9 cellular contexts compared by ENCODE assay signal in the genomic region with DNA sequence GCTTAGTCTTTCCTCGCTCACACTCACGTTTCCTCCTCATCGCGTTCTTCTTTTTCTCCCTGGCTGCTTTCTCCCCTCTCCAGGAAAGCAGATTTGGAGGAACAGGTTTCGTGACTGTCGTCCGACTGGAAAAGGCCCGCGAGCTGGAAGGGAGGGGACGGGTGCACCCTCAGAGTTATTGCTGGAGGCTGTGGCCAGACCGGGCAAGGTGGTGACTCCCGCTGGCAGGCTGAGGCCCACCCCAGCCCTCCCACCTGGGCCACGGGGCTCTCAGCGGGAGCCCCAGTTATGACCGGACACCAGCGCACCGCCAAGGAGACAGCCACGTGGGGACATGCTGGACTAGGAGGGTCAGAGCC. TPM values are rescaled to one million over a fixed set of nuclear protein-coding genes. Genes with fewer than 3 reads are reported as not detected.
A peak's percentile ranks its signal among the peaks of the same experiment; 100 is the strongest.
DNase-seq lines count a peak whose midpoint lies in the region; ATAC-seq and TF ChIP-seq lines count a peak whose summit lies in the region.
"Not testable (repeated sequence)": the region's sequence is repeated elsewhere in the genome, so short reads cannot be mapped to it uniquely, and the experiment has no call there.
"Had no signal": no experiment of that assay in that cellular context is flagged by ENCODE, and none has a peak within 500 bp of the region (broad histone marks: within the 10 kb centered on the region; RNA-seq: fewer than 3 reads in every experiment).

No MANE protein-coding gene starts in this region.

- H4K20me1 ChIP-seq in fibroblast of lung (ENCODE audit: control insufficient read depth, extremely low read depth, insufficient read depth, low read length); osteoblast (ENCODE audit: insufficient read depth, low read length): not testable (repeated sequence)

- H3K4me3 ChIP-seq in CD4-positive, alpha-beta memory T cell (ENCODE audit: low read length in 2 of 2), result peak overlapping the region in 1 of 2 donors; percentile 45
- peak overlapping the region; percentile 40 for H3K4me3 ChIP-seq in HL-60 (replicated peaks; ENCODE audit: insufficient read depth, low read length)
- peak overlapping the region; percentile 69 for H3K4me3 ChIP-seq in brain microvascular endothelial cell (ENCODE audit: low read depth, low read length)
- peak overlapping the region; percentile 35 to 61 (median 54) for H3K4me3 ChIP-seq in fibroblast of lung (replicated peaks in 1 of 4; ENCODE audit: control extremely low read depth in 1 of 4, insufficient read depth in 1 of 4, low read depth in 3 of 4, low read length in 4 of 4)
- H3K4me3 ChIP-seq in left lung, result peak overlapping the region; percentile 51
- peak overlapping the region; percentile 72 for H3K4me3 ChIP-seq in osteoblast (ENCODE audit: insufficient read depth, low read length)

- POLR2A ChIA-PET in CD4-positive, alpha-beta memory T cell (lab: Charles Lee; ENCODE audit: partially characterized antibody); activated CD4-positive, alpha-beta T cell treated with anti-CD3 and anti-CD28 coated beads, Interleukin-2, amount 10 ng/mL, durations not matched to agents 7 days and 5 days (lab: Charles Lee): not testable (repeated sequence)

- H3K27me3 ChIP-seq in CD4-positive, alpha-beta memory T cell (ENCODE audit: insufficient read depth, low read length), result peaks cover 10% of the 10 kb centered on the region
- H3K27me3 ChIP-seq in HL-60 (ENCODE audit: insufficient read depth, poor library complexity, severe bottlenecking) (peaks cover 13% of the 10 kb centered on the region), fibroblast of lung (ENCODE audit: control insufficient read depth, insufficient read depth, low read length) (peaks cover 13% of the 10 kb centered on the region), left lung (peaks cover 8 to 66% of the 10 kb centered on the region in 2 donors), osteoblast (ENCODE audit: insufficient read depth, low read length) (peaks cover 32% of the 10 kb centered on the region)
- not testable (repeated sequence) for H3K27me3 ChIP-seq in brain microvascular endothelial cell (replicated peaks)

- H3K4me3 Mint-ChIP-seq in CD4-positive, alpha-beta memory T cell, result peak overlapping the region; percentile 17 to 85 (median 76)
- H3K4me3 Mint-ChIP-seq in activated CD4-positive, alpha-beta T cell treated with anti-CD3 and anti-CD28 coated beads, Interleukin-2, amount 10 ng/mL, durations not matched to agents 7 days and 5 days, result peak overlapping the region; percentile 67

- in situ Hi-C loops in brain microvascular endothelial cell (cut with HindIII; ENCODE audit: low pct_ligation_motif_present, low sequenced_read_pairs), result not testable (repeated sequence)

- not testable (repeated sequence) for H3K36me3 Mint-ChIP-seq in CD4-positive, alpha-beta memory T cell; activated CD4-positive, alpha-beta T cell treated with anti-CD3 and anti-CD28 coated beads, Interleukin-2, amount 10 ng/mL, durations not matched to agents 7 days and 5 days (ENCODE audit: low read depth)

- H3K9ac ChIP-seq in fibroblast of lung (ENCODE audit: insufficient read depth, low read length), result not testable (repeated sequence)

- peaks cover 10 to 22% of the 10 kb centered on the region in 2 donors for H3K27me3 Mint-ChIP-seq in CD4-positive, alpha-beta memory T cell
- peaks cover 37% of the 10 kb centered on the region for H3K27me3 Mint-ChIP-seq in activated CD4-positive, alpha-beta T cell treated with anti-CD3 and anti-CD28 coated beads, Interleukin-2, amount 10 ng/mL, durations not matched to agents 7 days and 5 days

- intact Hi-C loops in CD4-positive, alpha-beta memory T cell (cut with micrococcal nuclease); left lung (cut with DNase I): not testable (repeated sequence)

- H3K9me3 Mint-ChIP-seq in CD4-positive, alpha-beta memory T cell; activated CD4-positive, alpha-beta T cell treated with anti-CD3 and anti-CD28 coated beads, Interleukin-2, amount 10 ng/mL, durations not matched to agents 7 days and 5 days: not testable (repeated sequence)

- not testable (repeated sequence) for H3K27ac ChIP-seq in CD4-positive, alpha-beta memory T cell (ENCODE audit: low read depth, low read length); HL-60 (replicated peaks); brain microvascular endothelial cell; fibroblast of lung (ENCODE audit: insufficient read depth, low read length); osteoblast (ENCODE audit: low read depth, low read length)
- H3K27ac ChIP-seq in left lung, result peak overlapping the region in 1 of 2 donors; percentile 45

- not testable (repeated sequence) for H3K4me1 Mint-ChIP-seq in CD4-positive, alpha-beta memory T cell
- peaks cover 14% of the 10 kb centered on the region for H3K4me1 Mint-ChIP-seq in activated CD4-positive, alpha-beta T cell treated with anti-CD3 and anti-CD28 coated beads, Interleukin-2, amount 10 ng/mL, durations not matched to agents 7 days and 5 days

- peak; percentile 24 for ATAC-seq in left lung

- not testable (repeated sequence) for H3K79me2 ChIP-seq in fibroblast of lung (ENCODE audit: control insufficient read depth, insufficient read depth, low read length); osteoblast (ENCODE audit: insufficient read depth, low read length)

- not testable (repeated sequence) for H3K9me3 ChIP-seq in CD4-positive, alpha-beta memory T cell (ENCODE audit: control insufficient read depth in 1 of 2, low read length in 2 of 2); fibroblast of lung (ENCODE audit: control insufficient read depth, insufficient read depth, low read depth, low read length); left lung; osteoblast (ENCODE audit: low read depth, low read length)

- peaks cover 15% of the 10 kb centered on the region for H3K4me1 ChIP-seq in CD4-positive, alpha-beta memory T cell (ENCODE audit: insufficient read depth, low read length)
- H3K4me1 ChIP-seq in fibroblast of lung (ENCODE audit: control insufficient read depth, extremely low read depth, insufficient read depth, low read length); osteoblast (ENCODE audit: insufficient read depth, low read length): not testable (repeated sequence)
- H3K4me1 ChIP-seq in left lung, result peaks cover 0 to 20% of the 10 kb centered on the region in 2 donors

- not testable (repeated sequence) for TF ChIP-seq CTCF in HL-60 (IDR thresholded peaks at IDR 0.05; ENCODE audit: insufficient read depth, low read length); brain microvascular endothelial cell (IDR thresholded peaks at IDR 0.05; ENCODE audit: low read depth, low read length, missing control alignments); fibroblast of lung (conservative IDR thresholded peaks at IDR 0.05 in 1 of 2, IDR thresholded peaks at IDR 0.05 in 1 of 2; ENCODE audit: low read depth in 1 of 2, low read length in 2 of 2); left lung (IDR thresholded peaks at IDR 0.05); osteoblast (IDR thresholded peaks at IDR 0.05; ENCODE audit: extremely low read depth, low read depth, low read length)

- H3K27ac Mint-ChIP-seq in CD4-positive, alpha-beta memory T cell, result peak overlapping the region in 1 of 7 donors; percentile 18
- not testable (repeated sequence) for H3K27ac Mint-ChIP-seq in activated CD4-positive, alpha-beta T cell treated with anti-CD3 and anti-CD28 coated beads, Interleukin-2, amount 10 ng/mL, durations not matched to agents 7 days and 5 days

- peak overlapping the region; percentile 89 for H3K4me2 ChIP-seq in fibroblast of lung (ENCODE audit: extremely low read depth, insufficient read depth, low read length)
- H3K4me2 ChIP-seq in osteoblast (ENCODE audit: insufficient read depth, low read length), result peak overlapping the region; percentile 93

- H2AFZ ChIP-seq in fibroblast of lung (ENCODE audit: low read length), result peak overlapping the region; percentile 30
- peak overlapping the region; percentile 22 for H2AFZ ChIP-seq in osteoblast (ENCODE audit: low read length)

- H3K36me3 ChIP-seq in CD4-positive, alpha-beta memory T cell (ENCODE audit: insufficient read depth, low read length); brain microvascular endothelial cell (replicated peaks); fibroblast of lung (ENCODE audit: control insufficient read depth, insufficient read depth, low read length); left lung; osteoblast (ENCODE audit: insufficient read depth, low read length): not testable (repeated sequence)

- DNase-seq in CD4-positive, alpha-beta memory T cell; HL-60 (ENCODE audit: low read depth in 1 of 2, low spot score in 1 of 2); activated CD4-positive, alpha-beta T cell treated with anti-CD3 and anti-CD28 coated beads, Interleukin-2, amount 10 ng/mL, durations not matched to agents 7 days and 5 days; brain microvascular endothelial cell; fibroblast of lung (ENCODE audit: low read depth in 2 of 2); left lung; osteoblast (ENCODE audit: insufficient read length, low spot score, missing footprints): not testable (repeated sequence)
- peak; percentile 30 for DNase-seq in superior temporal gyrus (ENCODE audit: extremely low spot score)

- CTCF ChIA-PET in CD4-positive, alpha-beta memory T cell (lab: Charles Lee; ENCODE audit: partially characterized antibody), result interaction anchor here (1.1 to 2.3 kb wide), 2 partner anchors 56 to 204 kb away, joined by 4 to 12 read pairs; no protein-coding TSS in a partner anchor
- CTCF ChIA-PET in activated CD4-positive, alpha-beta T cell treated with anti-CD3 and anti-CD28 coated beads, Interleukin-2, amount 10 ng/mL, durations not matched to agents 7 days and 5 days (lab: Charles Lee), result interaction anchor here (1.0 to 1.4 kb wide), 4 partner anchors 14 to 209 kb away, joined by 3 to 5 read pairs (median 4); no protein-coding TSS in a partner anchor

RNA-seq across cellular contexts. Expression of a gene that starts 17.0 kb away (rescaled TPM):
- under 1 TPM; 0.76 to 0.97 TPM for total RNA-seq in CD4-positive, alpha-beta memory T cell
- 1 to 10 TPM; 2.6 to 5.6 TPM for polyA plus RNA-seq in CD4-positive, alpha-beta memory T cell
- 10 to 100 TPM; 16.3 to 23.2 TPM for total RNA-seq in activated CD4-positive, alpha-beta T cell treated with anti-CD3 and anti-CD28 coated beads, Interleukin-2, amount 10 ng/mL, durations not matched to agents 7 days and 5 days
- total RNA-seq in fibroblast of lung (0.17 and 1.3 TPM in 2 replicates), left lung (100 to 1,000 TPM; 201 to 243 TPM), osteoblast (under 0.01 TPM in 2 replicates)
- polyA plus RNA-seq in fibroblast of lung, result not detected in 2 replicates
- polyA plus RNA-seq in fibroblast of lung (2012), result not detected in 2 replicates
- not detected in 2 replicates for polyA minus RNA-seq in fibroblast of lung (ENCODE audit: low replicate concordance)
- total RNA-seq: SJSA1 had no signal
